In the genomic region with DNA sequence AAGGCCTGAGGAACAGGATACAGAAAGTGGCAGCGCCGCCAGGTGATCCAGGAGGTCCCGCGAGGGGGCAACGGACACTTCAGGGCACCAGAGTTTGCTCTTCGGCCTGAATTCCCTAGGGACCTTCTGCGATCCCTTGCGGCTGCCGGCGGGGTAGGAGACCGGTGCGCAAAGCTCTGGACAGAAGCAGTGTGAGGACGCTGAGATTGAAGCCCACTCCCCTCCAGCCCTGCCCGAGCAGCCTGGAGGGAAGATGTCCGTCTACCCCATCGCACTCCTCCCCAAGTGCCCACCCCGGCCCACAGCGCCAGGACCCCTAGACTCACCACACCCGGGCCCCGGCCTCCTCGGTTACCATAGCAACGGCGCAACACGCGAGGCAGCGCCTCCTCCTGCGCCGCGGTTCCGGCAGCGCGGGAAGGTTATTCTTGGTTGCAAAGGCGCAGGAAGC, we compare ENCODE assay signal across 9 cellular contexts. TPM values are rescaled to one million over a fixed set of nuclear protein-coding genes. Genes with fewer than 3 reads are reported as not detected.
A peak's percentile ranks its signal among the peaks of the same experiment; 100 is the strongest.
DNase-seq lines count a peak whose midpoint lies in the region; ATAC-seq and TF ChIP-seq lines count a peak whose summit lies in the region.
"Had no signal": no experiment of that assay in that cellular context is flagged by ENCODE, and none has a peak within 500 bp of the region (broad histone marks: within the 10 kb centered on the region; RNA-seq: fewer than 3 reads in every experiment).

TSS of gene ANKRD45 (minus strand) at position 361 of the 451 bp plus-strand sequence. CDS start 10,433 bp downstream, outside the sequence.

- no peaks in the 10 kb centered on the region for H3K9me3 ChIP-seq in vagina

- intact Hi-C loops in vagina (cut with DNase I), result no loop called here

- ATAC-seq in HG02798 (IDR thresholded peaks at IDR 0.05; ENCODE audit: poor library complexity, unreplicated experiment), result no peak

- peaks cover 15% of the 10 kb centered on the region for H3K27me3 Mint-ChIP-seq in mesothelial cell of epicardium (ENCODE audit: low read depth)

- peak; percentile 10 for TF ChIP-seq CTCF in epithelial cell of proximal tubule (conservative IDR thresholded peaks at IDR 0.05; ENCODE audit: low read depth, low read length)
- TF ChIP-seq CTCF in mesothelial cell of epicardium (IDR thresholded peaks at IDR 0.05; ENCODE audit: unreplicated experiment), result no peak
- TF ChIP-seq CTCF in vagina (IDR thresholded peaks at IDR 0.05), result no peak

- no peaks in the 10 kb centered on the region for H3K36me3 Mint-ChIP-seq in mesothelial cell of epicardium

- peaks cover 9% of the 10 kb centered on the region for H3K4me1 ChIP-seq in vagina
- H3K4me1 ChIP-seq: BLaER1 treated with 17β-estradiol and CSF1 and Interleukin-3, amounts not matched to agents 10 nM and 100 nM had no signal

- no peaks in the 10 kb centered on the region for H3K27me3 ChIP-seq in vagina
- H3K27me3 ChIP-seq: BLaER1 treated with 17β-estradiol and CSF1 and Interleukin-3, amounts not matched to agents 10 nM and 100 nM had no signal

- H3K4me3 Mint-ChIP-seq in mesothelial cell of epicardium, result peak within 1 kb of the TSS; percentile 67

- no peak for TF ChIP-seq POLR2A in vagina (IDR thresholded peaks at IDR 0.05)

- H3K4me3 ChIP-seq in epithelial cell of proximal tubule (ENCODE audit: low read depth, low read length) (peak within 1 kb of the TSS; percentile 63), vagina (peak within 1 kb of the TSS; percentile 39 to 41)
- H3K4me3 ChIP-seq: BLaER1 treated with 17β-estradiol and CSF1 and Interleukin-3, amounts not matched to agents 10 nM and 100 nM had no signal

- no peak within 1 kb of the TSS for H3K27ac Mint-ChIP-seq in mesothelial cell of epicardium

- H3K36me3 ChIP-seq in vagina, result no peaks in the 10 kb centered on the region
- H3K36me3 ChIP-seq: BLaER1 treated with 17β-estradiol and CSF1 and Interleukin-3, amounts not matched to agents 10 nM and 100 nM had no signal

- DNase-seq in NCI-H2171 (lab: John Stamatoyannopoulos, UW) (peak; percentile 2), NCI-H2171 treated with DMSO at 0.1 percent for 48 hours (lab: John Stamatoyannopoulos, UW) (no peak), SW480 (ENCODE audit: low spot score) (peak; percentile 5), epithelial cell of proximal tubule (ENCODE audit: low read depth) (no peak), mesothelial cell of epicardium (ENCODE audit: low spot score in 2 of 2, unreplicated experiment in 2 of 2) (peak in 1 of 2 experiments; percentile 54), vagina (ENCODE audit: extremely low spot score in 2 of 2) (no peak), NOMO-1 (lab: John Stamatoyannopoulos, UW; ENCODE audit: unreplicated experiment in 2 of 2) (no peak)

- H3K9me3 Mint-ChIP-seq in mesothelial cell of epicardium, result no peaks in the 10 kb centered on the region

- H3K4me1 Mint-ChIP-seq in mesothelial cell of epicardium, result no peaks in the 10 kb centered on the region

- no peak within 1 kb of the TSS for H3K27ac ChIP-seq in vagina
- H3K27ac ChIP-seq: BLaER1 treated with 17β-estradiol and CSF1 and Interleukin-3, amounts not matched to agents 10 nM and 100 nM had no signal

RNA-seq across cellular contexts. Expression of gene ANKRD45, which starts in this region (rescaled TPM):
- total RNA-seq in epithelial cell of proximal tubule, result 0.35 TPM in 1 of 2 replicates, not detected in the other
- total RNA-seq in mesothelial cell of epicardium, result 0.38 to 0.60 TPM (median 0.49 TPM) in 3 replicates
- total RNA-seq in vagina, result not detected

Comparison
In these comparisons a context has a peak if more than half of its experiments do, and no peak if none do; other contexts are left out.
1. DNase-seq: peak in NCI-H2171 (single experiment) and SW480 (single experiment); none in NCI-H2171 treated with DMSO at 0.1 percent for 48 hours (single experiment), epithelial cell of proximal tubule (single experiment), vagina (0 of 2) and NOMO-1 (0 of 2).